In the genomic region with DNA sequence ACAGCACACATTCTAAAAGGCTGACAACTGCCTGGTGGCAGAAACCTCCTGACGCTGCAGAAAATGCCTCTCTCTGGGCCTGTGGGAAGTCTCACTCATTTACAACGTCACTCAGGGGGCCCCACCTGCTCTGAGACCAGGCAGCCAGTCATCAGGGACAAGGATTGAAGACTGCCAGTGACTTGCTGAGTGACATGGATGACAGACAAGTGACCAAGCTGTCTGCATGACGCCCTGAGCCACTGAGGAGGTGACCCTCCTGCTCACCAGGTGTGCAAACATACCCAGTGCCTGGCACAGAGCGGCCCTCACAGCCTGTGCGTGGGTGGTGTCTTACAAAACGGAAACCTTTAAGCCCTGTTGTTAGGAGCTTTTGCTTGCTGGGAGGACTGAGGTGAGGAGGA, we compare ENCODE assay signal across 8 cellular contexts.
A peak's percentile ranks its signal among the peaks of the same experiment; 100 is the strongest.
DNase-seq lines count a peak whose midpoint lies in the region; ATAC-seq and TF ChIP-seq lines count a peak whose summit lies in the region.

No MANE protein-coding gene starts in this region.

- peak overlapping the region; percentile 88 for H3K27ac Mint-ChIP-seq in activated T-helper 2 cell treated with anti-CD3 and anti-CD28 coated beads, Interferon-gamma antibody, Interleukin-2, Interleukin-4, amounts not matched to agents 10 μg/mL and 5 μg/mL and 100 μg/mL, durations not matched to agents 14 hours and 24 hours and 36 hours

- H3K27ac ChIP-seq in gastroesophageal sphincter (no peak overlapping the region), ovary (no peak overlapping the region)

- H3K9me3 ChIP-seq in gastroesophageal sphincter (no peaks in the 10 kb centered on the region), ovary (no peaks in the 10 kb centered on the region)

- peak; percentile 30 for ATAC-seq in GM18520 (IDR thresholded peaks at IDR 0.05; ENCODE audit: unreplicated experiment)
- ATAC-seq in gastroesophageal sphincter: no peak

- H3K27me3 ChIP-seq in gastroesophageal sphincter: no peaks in the 10 kb centered on the region
- no peaks in the 10 kb centered on the region for H3K27me3 ChIP-seq in ovary

- intact Hi-C loops in activated T-helper 2 cell treated with anti-CD3 and anti-CD28 coated beads, Interferon-gamma antibody, Interleukin-2, Interleukin-4, amounts not matched to agents 10 μg/mL and 5 μg/mL and 100 μg/mL, durations not matched to agents 14 hours and 24 hours and 36 hours (cut with micrococcal nuclease): no loop called here
- intact Hi-C loops in ovary (cut with DNase I): no loop called here

- 57 to 82% methylated on average over 1 to 4 of the region's 6 CpGs for WGBS in gastroesophageal sphincter (ENCODE audit: low coverage in 1 of 2), 2 donors
- WGBS in ovary, 3 donors: 79 to 92% (median 85%) methylated on average over 6 of the region's 6 CpGs

- TF ChIP-seq POLR2A in gastroesophageal sphincter (IDR thresholded peaks at IDR 0.05) (no peak), ovary (IDR thresholded peaks at IDR 0.05) (no peak)

- H3K4me3 Mint-ChIP-seq in activated T-helper 2 cell treated with anti-CD3 and anti-CD28 coated beads, Interferon-gamma antibody, Interleukin-2, Interleukin-4, amounts not matched to agents 10 μg/mL and 5 μg/mL and 100 μg/mL, durations not matched to agents 14 hours and 24 hours and 36 hours (ENCODE audit: low read depth): peak overlapping the region; percentile 17

- no peaks in the 10 kb centered on the region for H3K36me3 ChIP-seq in gastroesophageal sphincter
- H3K36me3 ChIP-seq in ovary: no peaks in the 10 kb centered on the region

- TF ChIP-seq CTCF in gastroesophageal sphincter (IDR thresholded peaks at IDR 0.05) (no peak), ovary (IDR thresholded peaks at IDR 0.05) (no peak)

- H3K27me3 Mint-ChIP-seq in activated T-helper 2 cell treated with anti-CD3 and anti-CD28 coated beads, Interferon-gamma antibody, Interleukin-2, Interleukin-4, amounts not matched to agents 10 μg/mL and 5 μg/mL and 100 μg/mL, durations not matched to agents 14 hours and 24 hours and 36 hours (ENCODE audit: low read depth): no peaks in the 10 kb centered on the region

- no peaks in the 10 kb centered on the region for H3K9me3 Mint-ChIP-seq in activated T-helper 2 cell treated with anti-CD3 and anti-CD28 coated beads, Interferon-gamma antibody, Interleukin-2, Interleukin-4, amounts not matched to agents 10 μg/mL and 5 μg/mL and 100 μg/mL, durations not matched to agents 14 hours and 24 hours and 36 hours

- H3K4me1 ChIP-seq in gastroesophageal sphincter: no peaks in the 10 kb centered on the region
- H3K4me1 ChIP-seq in ovary (ENCODE audit: insufficient read depth): no peaks in the 10 kb centered on the region

- H3K4me1 Mint-ChIP-seq in activated T-helper 2 cell treated with anti-CD3 and anti-CD28 coated beads, Interferon-gamma antibody, Interleukin-2, Interleukin-4, amounts not matched to agents 10 μg/mL and 5 μg/mL and 100 μg/mL, durations not matched to agents 14 hours and 24 hours and 36 hours (ENCODE audit: low read depth): peaks cover 20% of the 10 kb centered on the region

- no peaks in the 10 kb centered on the region for H3K36me3 Mint-ChIP-seq in activated T-helper 2 cell treated with anti-CD3 and anti-CD28 coated beads, Interferon-gamma antibody, Interleukin-2, Interleukin-4, amounts not matched to agents 10 μg/mL and 5 μg/mL and 100 μg/mL, durations not matched to agents 14 hours and 24 hours and 36 hours (ENCODE audit: low read depth)

- TF ChIP-seq EP300 in gastroesophageal sphincter (IDR thresholded peaks at IDR 0.05): no peak
- TF ChIP-seq EP300 in ovary (IDR thresholded peaks at IDR 0.05): no peak

- DNase-seq in NCI-H2196 (lab: John Stamatoyannopoulos, UW; ENCODE audit: unreplicated experiment) (peak; percentile 63), HCEC 1CT (no peak), A172 (ENCODE audit: low spot score) (no peak), ovary (no peak)
- DNase-seq in activated T-helper 2 cell treated with anti-CD3 and anti-CD28 coated beads, Interferon-gamma antibody, Interleukin-2, Interleukin-4, amounts not matched to agents 10 μg/mL and 5 μg/mL and 100 μg/mL, durations not matched to agents 14 hours and 24 hours and 36 hours (ENCODE audit: low spot score): peak; percentile 20
- peak; percentile 40 to 65 for DNase-seq in stimulated activated CD4-positive, alpha-beta T cell treated with anti-CD3 and anti-CD28 coated beads, Interleukin-2, amount 100 ng/mL, for 24 hours

- H3K4me3 ChIP-seq in gastroesophageal sphincter (no peak overlapping the region), ovary (no peak overlapping the region)

Comparison
In these comparisons a context has a peak if more than half of its experiments do, and no peak if none do; other contexts are left out.
1. DNase-seq: peak in NCI-H2196 (single experiment), activated T-helper 2 cell treated with anti-CD3 and anti-CD28 coated beads, Interferon-gamma antibody, Interleukin-2, Interleukin-4, amounts not matched to agents 10 μg/mL and 5 μg/mL and 100 μg/mL, durations not matched to agents 14 hours and 24 hours and 36 hours (single experiment) and stimulated activated CD4-positive, alpha-beta T cell treated with anti-CD3 and anti-CD28 coated beads, Interleukin-2, amount 100 ng/mL, for 24 hours (2 of 2); none in HCEC 1CT (single experiment), A172 (single experiment) and ovary (0 of 5).